32 cellular contexts compared by ENCODE assay signal in genomic region chr20:43178079-43178478, GRCh38. TPM values are rescaled to one million over a fixed set of nuclear protein-coding genes. Genes with fewer than 3 reads are reported as not detected.
"Had no signal": no experiment of that assay in that cellular context is flagged by ENCODE, and none has a peak within 500 bp of the region (broad histone marks: within the 10 kb centered on the region; RNA-seq: fewer than 3 reads in every experiment).

No MANE protein-coding gene starts in this region.

- DNase-seq: activated B cell treated with CpG ODN at 0.5 μM for 24 hours; activated CD4-positive, alpha-beta memory T cell treated with anti-CD3 and anti-CD28 coated beads for 36 hours; activated CD4-positive, alpha-beta T cell treated with anti-CD3 and anti-CD28 coated beads for 4 hours; activated CD4-positive, alpha-beta T cell treated with anti-CD3 and anti-CD28 coated beads, Interleukin-2, amount 50 U/mL, for 1 hour; activated CD4-positive, CD25-positive, alpha-beta regulatory T cell treated with anti-CD3 and anti-CD28 coated beads, Interleukin-2, amount 50 U/mL, for 72 hours; activated CD8-positive, alpha-beta memory T cell treated with anti-CD3 and anti-CD28 coated beads, Interleukin-2, amount 50 U/mL, for 4 hours; activated gamma-delta T cell treated with Interleukin-2 at 50 U/mL for 16 hours; activated naive CD4-positive, alpha-beta T cell treated with anti-CD3 and anti-CD28 coated beads for 36 hours; activated T-cell treated with anti-CD3 and anti-CD28 coated beads for 4 hours; activated T-cell treated with anti-CD3 and anti-CD28 coated beads, Interleukin-2, amount 50 U/mL, for 4 hours; central memory CD4-positive, alpha-beta T cell; MM.1S; MV-4-11; NCI-H1092; NCI-H1417 treated with DMSO at 0.1 percent for 48 hours; NCI-H1930; NCI-H2081 treated with DMSO at 0.1 percent for 48 hours; NCI-H345; NCI-H524 treated with DMSO at 0.1 percent for 48 hours; PC-9; SIG-M5; SW 1271; T-helper 1 cell; T-helper 2 cell; T-helper 9 cell had no signal

- ATAC-seq: activated naive CD4-positive, alpha-beta T cell treated with anti-CD3 and anti-CD28 coated beads, Interleukin-2, amount 50 U/mL, for 72 hours; activated T-cell treated with anti-CD3 and anti-CD28 coated beads, Interleukin-2, amount 50 U/mL, for 4 hours; Right ventricle myocardium inferior had no signal

RNA-seq across cellular contexts. Expression of gene PTPRT, which starts 11.6 kb away (rescaled TPM):
- total RNA-seq: activated B cell treated with CpG ODN at 0.5 μM for 24 hours; activated CD4-positive, alpha-beta memory T cell treated with anti-CD3 and anti-CD28 coated beads for 36 hours; activated naive CD4-positive, alpha-beta T cell treated with anti-CD3 and anti-CD28 coated beads for 36 hours; activated naive CD4-positive, alpha-beta T cell treated with anti-CD3 and anti-CD28 coated beads, Interleukin-2, amount 50 U/mL, for 72 hours; activated T-cell treated with anti-CD3 and anti-CD28 coated beads, Interleukin-2, amount 50 U/mL, for 4 hours; activated T-helper 1 cell treated with anti-CD3 and anti-CD28 coated beads, Interleukin-12 subunit alpha, Interleukin-12 subunit beta, Interleukin-2, Interleukin-4 antibody, amounts not matched to agents 30 ng/mL and 10 ng/mL and 1 ng/mL, durations not matched to agents 14 hours and 24 hours and 36 hours; bronchial epithelial cell; LHCN-M2; NCI-H460; OCI-LY7; PC-9 had no signal
